Comparison of ENCODE assay signal across 1 cellular context in genomic region chr1:88683848-88684481, GRCh38.
TF ChIP-seq lines count a peak whose summit lies in the region.

PKN2 (plus strand) TSS chr1:88684273; CDS start chr1:88684581, 308 bp downstream.

TF ChIP-seq in K562, 482 proteins besides CTCF, POLR2A, EP300 and RAD21 (continued from another document and continues in another):
- no peak for TF ChIP-seq ATF6 (CRISPR knock-in tag; IDR thresholded peaks at IDR 0.05)
- TF ChIP-seq GTF2B (IDR thresholded peaks at IDR 0.05; ENCODE audit: extremely low read depth, insufficient read length) = peak; percentile 15
- no peak for TF ChIP-seq CHD1 (IDR thresholded peaks at IDR 0.05; ENCODE audit: low read length)
- no peak for TF ChIP-seq ZNF589 (CRISPR knock-in tag; IDR thresholded peaks at IDR 0.05; ENCODE audit: low read depth)
- peak; percentile 32 to 43; a peak in 2 of 4 replicates for TF ChIP-seq SIX5 (IDR thresholded peaks at IDR 0.05; ENCODE audit: borderline replicate concordance in 1 of 2, insufficient read depth in 1 of 2, low read depth in 1 of 2, low read length in 2 of 2)
- no peak for TF ChIP-seq SLC30A9 (CRISPR knock-in tag; IDR thresholded peaks at IDR 0.05)
- TF ChIP-seq MYC (IDR thresholded peaks at IDR 0.05; ENCODE audit: low read depth, low read length) = peak; percentile 69; the same call in 1 of the 2 replicates
- TF ChIP-seq MYC (CRISPR knock-in tag; IDR thresholded peaks at IDR 0.05; ENCODE audit: borderline replicate concordance, low read depth) = no peak
- no peak for TF ChIP-seq FOXJ2 (tag; IDR thresholded peaks at IDR 0.05)
- no peak for TF ChIP-seq ZNF41 (CRISPR knock-in tag; conservative IDR thresholded peaks at IDR 0.05)
- TF ChIP-seq ZBTB26 (CRISPR knock-in tag; IDR thresholded peaks at IDR 0.05) = no peak
- TF ChIP-seq ZKSCAN3 (CRISPR knock-in tag; IDR thresholded peaks at IDR 0.05) = no peak
- TF ChIP-seq ZNF224 (CRISPR knock-in tag; IDR thresholded peaks at IDR 0.05) = no peak
- no peak for TF ChIP-seq ZNF512 (tag; IDR thresholded peaks at IDR 0.05)
- TF ChIP-seq ZZZ3 (IDR thresholded peaks at IDR 0.05) = no peak
- TF ChIP-seq TBL1XR1 (IDR thresholded peaks at IDR 0.05; ENCODE audit: low read length in 2 of 2) = peak in 1 of 2 experiments; percentile 72; a peak in 1 of 4 replicates
- TF ChIP-seq KDM4B (IDR thresholded peaks at IDR 0.05; ENCODE audit: borderline replicate concordance in 2 of 2, low read depth in 1 of 2) = no peak
- TF ChIP-seq MTA2 (IDR thresholded peaks at IDR 0.05; ENCODE audit: low read depth) = peak; percentile 18; the same call in 1 of the 2 replicates
- peak; percentile 17; the same call in 1 of the 2 replicates for TF ChIP-seq HLTF (IDR thresholded peaks at IDR 0.05)
- no peak for TF ChIP-seq TCF7L2 (IDR thresholded peaks at IDR 0.05; ENCODE audit: low read depth, low read length)
- TF ChIP-seq ETV5 (CRISPR knock-in tag; IDR thresholded peaks at IDR 0.05; ENCODE audit: low read depth) = no peak
- no peak for TF ChIP-seq ZBTB8A (IDR thresholded peaks at IDR 0.05; ENCODE audit: partially characterized antibody)
- TF ChIP-seq TRIM28 (IDR thresholded peaks at IDR 0.05) = no peak
- TF ChIP-seq THRB (CRISPR knock-in tag; conservative IDR thresholded peaks at IDR 0.05) = no peak
- no peak for TF ChIP-seq STAG1 (CRISPR knock-in tag; IDR thresholded peaks at IDR 0.05; ENCODE audit: borderline replicate concordance)
- peak; percentile 7; the same call in 1 of the 2 replicates for TF ChIP-seq CGGBP1 (CRISPR knock-in tag; IDR thresholded peaks at IDR 0.05)
- TF ChIP-seq ARHGAP35 (IDR thresholded peaks at IDR 0.05; ENCODE audit: partially characterized antibody) = no peak
- peak; percentile 52; the same call in 1 of the 2 replicates for TF ChIP-seq ZBTB7A (IDR thresholded peaks at IDR 0.05; ENCODE audit: borderline replicate concordance, control insufficient read depth, low read depth, low read length)
- TF ChIP-seq ZBTB40 (IDR thresholded peaks at IDR 0.05) = no peak
- TF ChIP-seq ZBTB40 (CRISPR knock-in tag; IDR thresholded peaks at IDR 0.05) = no peak
- peak; percentile 89 for TF ChIP-seq MITF (IDR thresholded peaks at IDR 0.05)
- no peak for TF ChIP-seq ZNF274 (IDR thresholded peaks at IDR 0.05; ENCODE audit: borderline replicate concordance, low read depth, low read length)
- no peak for TF ChIP-seq ZNF140 (CRISPR knock-in tag; IDR thresholded peaks at IDR 0.05)
- TF ChIP-seq ZNF395 (CRISPR knock-in tag; IDR thresholded peaks at IDR 0.05) = peak; percentile 69; the same call in 1 of the 2 replicates
- TF ChIP-seq NELFE (IDR thresholded peaks at IDR 0.05; ENCODE audit: insufficient read depth, insufficient read length) = no peak
- no peak for TF ChIP-seq TCF15 (CRISPR knock-in tag; IDR thresholded peaks at IDR 0.05)
- TF ChIP-seq KLF1 (tag; IDR thresholded peaks at IDR 0.05) = no peak
- no peak for TF ChIP-seq ZNF354B (CRISPR knock-in tag; IDR thresholded peaks at IDR 0.05)
- TF ChIP-seq HNRNPK (IDR thresholded peaks at IDR 0.05; ENCODE audit: low read depth, low read length, poor library complexity, severe bottlenecking) = no peak
- peak; percentile 80 for TF ChIP-seq PHF8 (IDR thresholded peaks at IDR 0.05; ENCODE audit: borderline replicate concordance, low read length)
- peak; percentile 71 for TF ChIP-seq ZNF384 (IDR thresholded peaks at IDR 0.05; ENCODE audit: low read depth, low read length)
- no peak for TF ChIP-seq GATA2 (CRISPR knock-in tag; IDR thresholded peaks at IDR 0.05)
- TF ChIP-seq NFIX (CRISPR knock-in tag; IDR thresholded peaks at IDR 0.05; ENCODE audit: low read depth) = no peak
- TF ChIP-seq EP400 (IDR thresholded peaks at IDR 0.05) = peak; percentile 70
- no peak for TF ChIP-seq ZNF696 (CRISPR knock-in tag; conservative IDR thresholded peaks at IDR 0.05)
